ENCODE assay signal across 1 cellular context in genomic region chr6:31827286-31828079, GRCh38.
TF ChIP-seq lines count a peak whose summit lies in the region.

Gene HSPA1B (plus strand): TSS chr6:31827738. CDS start chr6:31827951, 213 bp downstream.

TF ChIP-seq in GM12878, 131 proteins besides CTCF, POLR2A, EP300 and RAD21 (continued from another document and continues in another):
- TF ChIP-seq ZBTB40 (IDR thresholded peaks at IDR 0.05; ENCODE audit: borderline replicate concordance): no peak
- TF ChIP-seq ZNF622 (IDR thresholded peaks at IDR 0.05): no peak
- TF ChIP-seq NFIC (IDR thresholded peaks at IDR 0.05; ENCODE audit: low read depth, low read length): no peak
- no peak for TF ChIP-seq HDAC2 (IDR thresholded peaks at IDR 0.05)
- TF ChIP-seq ESRRA (IDR thresholded peaks at IDR 0.05; ENCODE audit: low read length): no peak
- TF ChIP-seq SREBF1 (IDR thresholded peaks at IDR 0.05; ENCODE audit: low read length): no peak
- TF ChIP-seq FOXM1 (IDR thresholded peaks at IDR 0.05; ENCODE audit: low read depth, low read length): no peak
- no peak for TF ChIP-seq NRF1 (conservative IDR thresholded peaks at IDR 0.05; ENCODE audit: low read depth, low read length)
- no peak for TF ChIP-seq EGR1 (IDR thresholded peaks at IDR 0.05; ENCODE audit: borderline replicate concordance in 1 of 2, low read depth in 2 of 2, low read length in 2 of 2)
- TF ChIP-seq KDM1A (IDR thresholded peaks at IDR 0.05; ENCODE audit: borderline replicate concordance): no peak
- no peak for TF ChIP-seq SIN3A (IDR thresholded peaks at IDR 0.05; ENCODE audit: low read depth, low read length)
- TF ChIP-seq JUNB (IDR thresholded peaks at IDR 0.05): no peak
- no peak for TF ChIP-seq CEBPZ (IDR thresholded peaks at IDR 0.05; ENCODE audit: low read depth, low read length)
- peak; percentile 35; the same call in 1 of the 2 replicates for TF ChIP-seq MXI1 (IDR thresholded peaks at IDR 0.05; ENCODE audit: low read depth, low read length)
- peak; percentile 38; the same call in 1 of the 2 replicates for TF ChIP-seq RFX5 (IDR thresholded peaks at IDR 0.05; ENCODE audit: low read depth, low read length)
- 0 out of 2 replicates have a peak, but pooled peaks have one; percentile 82 for TF ChIP-seq RCOR1 (conservative IDR thresholded peaks at IDR 0.05; ENCODE audit: low read depth, low read length)
- TF ChIP-seq ZBTB33 (IDR thresholded peaks at IDR 0.05): no peak
- no peak for TF ChIP-seq CEBPB (IDR thresholded peaks at IDR 0.05; ENCODE audit: borderline replicate concordance in 1 of 2, low read depth in 2 of 2, low read length in 2 of 2)
- no peak for TF ChIP-seq IRF4 (IDR thresholded peaks at IDR 0.05; ENCODE audit: low read depth, low read length)
- no peak for TF ChIP-seq BCL3 (IDR thresholded peaks at IDR 0.05; ENCODE audit: borderline replicate concordance, insufficient read depth, low read depth, low read length, poor library complexity, severe bottlenecking)
- no peak for TF ChIP-seq CHD1 (IDR thresholded peaks at IDR 0.05; ENCODE audit: low read depth, low read length)
- no peak for TF ChIP-seq BCLAF1 (IDR thresholded peaks at IDR 0.05)
- TF ChIP-seq SPI1 (IDR thresholded peaks at IDR 0.05; ENCODE audit: borderline replicate concordance, insufficient read depth, low read depth, low read length): no peak
- TF ChIP-seq ZNF207 (IDR thresholded peaks at IDR 0.05; ENCODE audit: borderline replicate concordance): no peak
- no peak for TF ChIP-seq JUND (IDR thresholded peaks at IDR 0.05; ENCODE audit: low read depth, low read length)
- TF ChIP-seq RAD51 (IDR thresholded peaks at IDR 0.05): no peak
- no peak for TF ChIP-seq FOS (IDR thresholded peaks at IDR 0.05; ENCODE audit: borderline replicate concordance, extremely low read depth, insufficient read length)
- TF ChIP-seq BRCA1 (IDR thresholded peaks at IDR 0.05; ENCODE audit: low read depth, low read length): no peak
- TF ChIP-seq HDAC6 (IDR thresholded peaks at IDR 0.05; ENCODE audit: unreplicated experiment): no peak
- TF ChIP-seq SMAD5 (IDR thresholded peaks at IDR 0.05; ENCODE audit: low read depth): peak; percentile 89
- TF ChIP-seq ZNF687 (IDR thresholded peaks at IDR 0.05): peak; percentile 33; the same call in 1 of the 2 replicates
- TF ChIP-seq ETV6 (conservative IDR thresholded peaks at IDR 0.05 in 1 of 2, IDR thresholded peaks at IDR 0.05 in 1 of 2; ENCODE audit: borderline replicate concordance in 1 of 2, low read depth in 1 of 2): no peak
- no peak for TF ChIP-seq ZNF384 (IDR thresholded peaks at IDR 0.05; ENCODE audit: borderline replicate concordance, low read depth, low read length)
- peak; percentile 94 for TF ChIP-seq EED (IDR thresholded peaks at IDR 0.05; ENCODE audit: low read depth)
- TF ChIP-seq HSF1 (IDR thresholded peaks at IDR 0.05; ENCODE audit: low read depth, low read length): peak; percentile 100
- no peak for TF ChIP-seq MYC (IDR thresholded peaks at IDR 0.05; ENCODE audit: insufficient read depth, insufficient read length, insufficient replicate concordance, low read length, severe bottlenecking)
- no peak for TF ChIP-seq SIX5 (IDR thresholded peaks at IDR 0.05; ENCODE audit: low read depth, low read length, severe bottlenecking)
- TF ChIP-seq DPF2 (IDR thresholded peaks at IDR 0.05): no peak; the same call in none of the 2 replicates
- peak; percentile 93 for TF ChIP-seq POLR2AphosphoS2 (IDR thresholded peaks at IDR 0.05; ENCODE audit: low read depth, low read length)
- no peak for TF ChIP-seq SRF (IDR thresholded peaks at IDR 0.05; ENCODE audit: low read depth in 2 of 2, low read length in 2 of 2)
- TF ChIP-seq MLLT1 (IDR thresholded peaks at IDR 0.05): no peak
